Comparison of ENCODE assay signal across 18 cellular contexts in genomic region chr5:142473038-142473437, GRCh38.
DNase-seq lines count a peak whose midpoint lies in the region; FAIRE-seq and TF ChIP-seq lines count a peak whose summit lies in the region.
"Had no signal": no experiment of that assay in that cellular context is flagged by ENCODE, and none has a peak within 500 bp of the region (broad histone marks: within the 10 kb centered on the region; RNA-seq: fewer than 3 reads in every experiment).

No MANE protein-coding gene starts in this region.

- CTCF ChIA-PET in CD8-positive, alpha-beta memory T cell (lab: Charles Lee) = interaction anchor here (0.7 to 1.1 kb wide), 2 partner anchors 9 to 13 kb away, joined by 3 read pairs; no protein-coding TSS in a partner anchor
- CTCF ChIA-PET in activated CD4-positive, alpha-beta memory T cell treated with anti-CD3 and anti-CD28 coated beads for 36 hours (lab: Charles Lee) = interaction anchor here (1.1 kb wide), 1 partner anchor 34 kb away, joined by 3 read pairs; no protein-coding TSS in a partner anchor
- CTCF ChIA-PET in endothelial cell of umbilical vein (lab: Charles Lee) = interaction anchor here (1.1 kb wide), 1 partner anchor 27 kb away, joined by 3 read pairs; no protein-coding TSS in a partner anchor

- peaks cover 0 to 5% of the 10 kb centered on the region in 2 donors for H3K27me3 Mint-ChIP-seq in CD8-positive, alpha-beta memory T cell
- no peaks in the 10 kb centered on the region for H3K27me3 Mint-ChIP-seq in activated CD4-positive, alpha-beta memory T cell treated with anti-CD3 and anti-CD28 coated beads for 36 hours
- H3K27me3 Mint-ChIP-seq: IgD-negative memory B cell had no signal

- H3K27me3 ChIP-seq in ACC112 (ENCODE audit: insufficient read depth, low read length) = no peaks in the 10 kb centered on the region
- H3K27me3 ChIP-seq in CD8-positive, alpha-beta memory T cell (ENCODE audit: insufficient read depth, low read length, poor library complexity, severe bottlenecking) = no peaks in the 10 kb centered on the region
- H3K27me3 ChIP-seq in endothelial cell of umbilical vein (ENCODE audit: control insufficient read depth in 2 of 2, insufficient read depth in 2 of 2, low read length in 2 of 2) = no peaks in the 10 kb centered on the region
- no peaks in the 10 kb centered on the region for H3K27me3 ChIP-seq in esophagus muscularis mucosa
- H3K27me3 ChIP-seq in right atrium auricular region = no peaks in the 10 kb centered on the region
- H3K27me3 ChIP-seq: BE2C, SJCRH30 had no signal

- intact Hi-C loops in activated CD4-positive, alpha-beta memory T cell treated with anti-CD3 and anti-CD28 coated beads for 36 hours (cut with micrococcal nuclease) = loop anchor here (2.0 kb wide), 2 partner anchors 52 to 116 kb away; no protein-coding TSS in a partner anchor
- intact Hi-C loops in endothelial cell of umbilical vein (cut with micrococcal nuclease) (no loop called here), esophagus muscularis mucosa (cut with DNase I) (no loop called here)

- peak overlapping the region in 4 of 8 donors; percentile 20 to 85 (median 76) for H3K27ac Mint-ChIP-seq in CD8-positive, alpha-beta memory T cell
- peak overlapping the region; percentile 85 for H3K27ac Mint-ChIP-seq in activated CD4-positive, alpha-beta memory T cell treated with anti-CD3 and anti-CD28 coated beads for 36 hours
- H3K27ac Mint-ChIP-seq: IgD-negative memory B cell had no signal

- H3K4me1 ChIP-seq in ACC112 (ENCODE audit: control insufficient read depth, insufficient read depth, low read length, unreplicated experiment) (peaks cover 43% of the 10 kb centered on the region), endothelial cell of umbilical vein (ENCODE audit: control insufficient read depth, extremely low read depth, insufficient read depth, low read length) (peaks cover 16% of the 10 kb centered on the region), esophagus muscularis mucosa (peaks cover 0 to 6% (median 0%) of the 10 kb centered on the region in 4 donors), right atrium auricular region (no peaks in the 10 kb centered on the region)
- H3K4me1 ChIP-seq in CD8-positive, alpha-beta memory T cell (ENCODE audit: insufficient read depth, low read length) = no peaks in the 10 kb centered on the region
- H3K4me1 ChIP-seq: BE2C had no signal

- FAIRE-seq in endothelial cell of umbilical vein (lab: Jason Lieb, UNC) = no peak
- FAIRE-seq: frontal cortex had no signal

- H3K79me2 ChIP-seq in ACC112 (ENCODE audit: control insufficient read depth, insufficient read depth, low read length, unreplicated experiment) (no peaks in the 10 kb centered on the region), endothelial cell of umbilical vein (ENCODE audit: control insufficient read depth, insufficient read depth, low read length) (no peaks in the 10 kb centered on the region)

- no peak for DNase-seq in CD8-positive, alpha-beta memory T cell
- DNase-seq in activated CD4-positive, alpha-beta memory T cell treated with anti-CD3 and anti-CD28 coated beads for 36 hours = no peak
- DNase-seq in endothelial cell of umbilical vein (ENCODE audit: low read depth, low spot score) (no peak), esophagus muscularis mucosa (ENCODE audit: extremely low spot score) (no peak), NCI-H1105 treated with DMSO at 0.1 percent for 48 hours (lab: John Stamatoyannopoulos, UW) (no peak), right atrium auricular region (ENCODE audit: low spot score) (no peak), SHP77 (lab: John Stamatoyannopoulos, UW) (no peak)
- DNase-seq: amygdala, BE2C, caudate nucleus, hippocampal formation, NCI-H1694, SJCRH30, substantia nigra had no signal

- no TSS peak for BruUV-seq in endothelial cell of umbilical vein (replicated peaks; lab: Mats Ljungman, UMichigan)

- no peaks in the 10 kb centered on the region for H3K9me1 ChIP-seq in endothelial cell of umbilical vein (replicated peaks; ENCODE audit: control insufficient read depth, extremely low read depth, insufficient read depth, low read length)

- H2AFZ ChIP-seq in ACC112 (ENCODE audit: low read length, unreplicated experiment) (no peak overlapping the region), endothelial cell of umbilical vein (ENCODE audit: low read depth, low read length) (no peak overlapping the region)

- H3K4me3 ChIP-seq in ACC112 (ENCODE audit: low read depth, low read length) (no peak overlapping the region), endothelial cell of umbilical vein (replicated peaks in 1 of 3; ENCODE audit: insufficient read depth in 1 of 3, low read depth in 1 of 3, low read length in 3 of 3) (no peak overlapping the region), esophagus muscularis mucosa (no peak overlapping the region), right atrium auricular region (no peak overlapping the region)
- H3K4me3 ChIP-seq in CD8-positive, alpha-beta memory T cell (ENCODE audit: low read length) = no peak overlapping the region
- H3K4me3 ChIP-seq: SJCRH30 had no signal

- no peaks in the 10 kb centered on the region for H3K36me3 ChIP-seq in ACC112 (ENCODE audit: insufficient read depth, low read length)
- no peaks in the 10 kb centered on the region for H3K36me3 ChIP-seq in CD8-positive, alpha-beta memory T cell (ENCODE audit: insufficient read depth, low read length)
- no peaks in the 10 kb centered on the region for H3K36me3 ChIP-seq in endothelial cell of umbilical vein (ENCODE audit: control insufficient read depth in 2 of 2, extremely low read depth in 1 of 2, insufficient read depth in 2 of 2, low read length in 2 of 2)
- H3K36me3 ChIP-seq in esophagus muscularis mucosa = no peaks in the 10 kb centered on the region
- H3K36me3 ChIP-seq in right atrium auricular region = no peaks in the 10 kb centered on the region
- H3K36me3 ChIP-seq: BE2C, SJCRH30 had no signal

- no peak overlapping the region for H3K9ac ChIP-seq in endothelial cell of umbilical vein (replicated peaks; ENCODE audit: extremely low read depth, insufficient read depth, low read length)

- H3K36me3 Mint-ChIP-seq in CD8-positive, alpha-beta memory T cell = no peaks in the 10 kb centered on the region
- no peaks in the 10 kb centered on the region for H3K36me3 Mint-ChIP-seq in activated CD4-positive, alpha-beta memory T cell treated with anti-CD3 and anti-CD28 coated beads for 36 hours
- H3K36me3 Mint-ChIP-seq: IgD-negative memory B cell had no signal

- no peaks in the 10 kb centered on the region for H4K20me1 ChIP-seq in endothelial cell of umbilical vein (replicated peaks; ENCODE audit: control insufficient read depth, extremely low read depth, insufficient read depth, low read length)

- dilution Hi-C loops in endothelial cell of umbilical vein (cut with MboI; ENCODE audit: extremely low pct_ligation_motif_present, low sequenced_read_pairs) = no loop called here

- no peak overlapping the region for H3K4me3 Mint-ChIP-seq in CD8-positive, alpha-beta memory T cell
- H3K4me3 Mint-ChIP-seq in activated CD4-positive, alpha-beta memory T cell treated with anti-CD3 and anti-CD28 coated beads for 36 hours = no peak overlapping the region
- H3K4me3 Mint-ChIP-seq: IgD-negative memory B cell had no signal

- H3K9me3 ChIP-seq in CD8-positive, alpha-beta memory T cell (ENCODE audit: low read length) = no peaks in the 10 kb centered on the region
- no peaks in the 10 kb centered on the region for H3K9me3 ChIP-seq in endothelial cell of umbilical vein (replicated peaks; ENCODE audit: control insufficient read depth, insufficient read depth, low read length)
- no peaks in the 10 kb centered on the region for H3K9me3 ChIP-seq in esophagus muscularis mucosa
- H3K9me3 ChIP-seq in right atrium auricular region = no peaks in the 10 kb centered on the region
- H3K9me3 ChIP-seq: BE2C, SJCRH30 had no signal

- POLR2A ChIA-PET in CD8-positive, alpha-beta memory T cell (lab: Charles Lee) = no interaction called here
- POLR2A ChIA-PET in activated CD4-positive, alpha-beta memory T cell treated with anti-CD3 and anti-CD28 coated beads for 36 hours (lab: Charles Lee) = interaction anchor here (0.6 kb wide), 1 partner anchor 72 kb away, joined by 5 read pairs; no protein-coding TSS in a partner anchor
- POLR2A ChIA-PET in endothelial cell of umbilical vein (lab: Charles Lee) = no interaction called here

- peaks cover 13 to 20% (median 14%) of the 10 kb centered on the region in 3 donors for H3K4me1 Mint-ChIP-seq in CD8-positive, alpha-beta memory T cell
- peaks cover 22% of the 10 kb centered on the region for H3K4me1 Mint-ChIP-seq in activated CD4-positive, alpha-beta memory T cell treated with anti-CD3 and anti-CD28 coated beads for 36 hours (ENCODE audit: low read depth)
- H3K4me1 Mint-ChIP-seq: IgD-negative memory B cell had no signal

- TF ChIP-seq POLR2A in endothelial cell of umbilical vein (IDR thresholded peaks at IDR 0.05; ENCODE audit: low read depth, low read length) (no peak), esophagus muscularis mucosa (IDR thresholded peaks at IDR 0.05; ENCODE audit: low read depth) (no peak)

- TF ChIP-seq EP300 in esophagus muscularis mucosa (IDR thresholded peaks at IDR 0.05) = no peak

- peak overlapping the region; percentile 51 for H3K4me2 ChIP-seq in endothelial cell of umbilical vein (ENCODE audit: insufficient read depth, low read length)

- H3K9me3 Mint-ChIP-seq in CD8-positive, alpha-beta memory T cell = no peaks in the 10 kb centered on the region
- H3K9me3 Mint-ChIP-seq in activated CD4-positive, alpha-beta memory T cell treated with anti-CD3 and anti-CD28 coated beads for 36 hours = no peaks in the 10 kb centered on the region
- H3K9me3 Mint-ChIP-seq: IgD-negative memory B cell had no signal

- peak overlapping the region; percentile 99 for H3K27ac ChIP-seq in ACC112 (ENCODE audit: low read depth, low read length)
- peak overlapping the region; percentile 14 for H3K27ac ChIP-seq in CD8-positive, alpha-beta memory T cell (ENCODE audit: low read depth, low read length)
- peak overlapping the region; percentile 82 for H3K27ac ChIP-seq in endothelial cell of umbilical vein (ENCODE audit: insufficient read depth, low read depth, low read length)
- H3K27ac ChIP-seq in esophagus muscularis mucosa (replicated peaks in 1 of 4) = no peak overlapping the region
- no peak overlapping the region for H3K27ac ChIP-seq in right atrium auricular region
- H3K27ac ChIP-seq: SJCRH30, VCaP had no signal

- TF ChIP-seq CTCF in endothelial cell of umbilical vein (IDR thresholded peaks at IDR 0.05; ENCODE audit: extremely low read depth in 1 of 2, insufficient read depth in 1 of 2, low read depth in 1 of 2, low read length in 2 of 2) (no peak), esophagus muscularis mucosa (IDR thresholded peaks at IDR 0.05) (no peak), right atrium auricular region (IDR thresholded peaks at IDR 0.05) (no peak)

TF ChIP-seq in endothelial cell of umbilical vein, 7 proteins besides CTCF, POLR2A, EP300 and RAD21:
- TF ChIP-seq JUN (IDR thresholded peaks at IDR 0.05; ENCODE audit: borderline replicate concordance, insufficient read depth, insufficient read length, low read depth) = no peak
- no peak for TF ChIP-seq EZH2 (IDR thresholded peaks at IDR 0.05; ENCODE audit: borderline replicate concordance, low read depth, low read length, severe bottlenecking)
- no peak for TF ChIP-seq MYC (IDR thresholded peaks at IDR 0.05; ENCODE audit: low read depth, low read length)
- no peak for TF ChIP-seq FOS (IDR thresholded peaks at IDR 0.05; ENCODE audit: borderline replicate concordance, insufficient read depth, low read length)

Comparison
In these comparisons a context has a peak if more than half of its experiments do, and no peak if none do; other contexts are left out.
1. H3K27ac ChIP-seq: peak in ACC112 (single experiment), CD8-positive, alpha-beta memory T cell (single experiment) and endothelial cell of umbilical vein (single experiment); none in esophagus muscularis mucosa (0 of 4) and right atrium auricular region (0 of 2).